Comparison of ENCODE assay signal across 1 cellular context in genomic region chr9:105500108-105500766, GRCh38.
TF ChIP-seq lines count a peak whose summit lies in the region.

No MANE protein-coding gene starts in this region.

TF ChIP-seq in GM12878, 131 proteins besides CTCF, POLR2A, EP300 and RAD21 (continued from another document and continues in another):
- TF ChIP-seq CUX1 (IDR thresholded peaks at IDR 0.05; ENCODE audit: insufficient replicate concordance, low read depth, low read length) (no peak), RELB (IDR thresholded peaks at IDR 0.05; ENCODE audit: low read depth) (peak; percentile 96), TCF7 (IDR thresholded peaks at IDR 0.05; ENCODE audit: borderline replicate concordance) (no peak), BRCA1 (IDR thresholded peaks at IDR 0.05; ENCODE audit: low read depth, low read length) (no peak), IKZF1 (conservative IDR thresholded peaks at IDR 0.05) (peak; percentile 97), POLR2AphosphoS2 (IDR thresholded peaks at IDR 0.05; ENCODE audit: low read depth, low read length) (no peak), ATF2 (IDR thresholded peaks at IDR 0.05; ENCODE audit: low read length) (peak; percentile 82; the same call in 1 of the 2 replicates), ATF7 (IDR thresholded peaks at IDR 0.05; ENCODE audit: low read depth) (peak; percentile 83), RUNX3 (IDR thresholded peaks at IDR 0.05; ENCODE audit: low read length) (peak; percentile 34; the same call in 1 of the 2 replicates), USF1 (IDR thresholded peaks at IDR 0.05; ENCODE audit: borderline replicate concordance, extremely low read length, insufficient read depth, low read depth, low read length) (no peak), NR2F1 (conservative IDR thresholded peaks at IDR 0.05) (0 out of 2 replicates have a peak, but pooled peaks have one; percentile 37), BACH1 (IDR thresholded peaks at IDR 0.05; ENCODE audit: borderline replicate concordance) (no peak), PML (IDR thresholded peaks at IDR 0.05; ENCODE audit: low read length) (no peak), ZNF384 (IDR thresholded peaks at IDR 0.05; ENCODE audit: borderline replicate concordance, low read depth, low read length) (no peak), IRF5 (IDR thresholded peaks at IDR 0.05; ENCODE audit: borderline replicate concordance) (no peak), ZBTB4 (CRISPR knock-in tag; IDR thresholded peaks at IDR 0.05) (no peak), SREBF2 (IDR thresholded peaks at IDR 0.05; ENCODE audit: low read length) (no peak), SIX5 (IDR thresholded peaks at IDR 0.05; ENCODE audit: low read depth, low read length, severe bottlenecking) (no peak), MEF2A (IDR thresholded peaks at IDR 0.05; ENCODE audit: insufficient read depth, low read depth, low read length) (0 out of 2 replicates have a peak, but pooled peaks have one; percentile 64), NR2C1 (IDR thresholded peaks at IDR 0.05) (no peak), YBX1 (IDR thresholded peaks at IDR 0.05) (no peak), STAT3 (IDR thresholded peaks at IDR 0.05; ENCODE audit: low read depth, low read length) (no peak), PBX3 (IDR thresholded peaks at IDR 0.05; ENCODE audit: insufficient replicate concordance, low read depth, low read length) (no peak), EZH2 (IDR thresholded peaks at IDR 0.05; ENCODE audit: borderline replicate concordance, control insufficient read depth, low read depth, low read length) (no peak), E4F1 (IDR thresholded peaks at IDR 0.05; ENCODE audit: borderline replicate concordance, partially characterized antibody) (no peak), ZNF24 (IDR thresholded peaks at IDR 0.05) (0 out of 2 replicates have a peak, but pooled peaks have one; percentile 28), BCLAF1 (IDR thresholded peaks at IDR 0.05) (no peak)
